Comparison of ENCODE assay signal across 15 cellular contexts in the genomic region with DNA sequence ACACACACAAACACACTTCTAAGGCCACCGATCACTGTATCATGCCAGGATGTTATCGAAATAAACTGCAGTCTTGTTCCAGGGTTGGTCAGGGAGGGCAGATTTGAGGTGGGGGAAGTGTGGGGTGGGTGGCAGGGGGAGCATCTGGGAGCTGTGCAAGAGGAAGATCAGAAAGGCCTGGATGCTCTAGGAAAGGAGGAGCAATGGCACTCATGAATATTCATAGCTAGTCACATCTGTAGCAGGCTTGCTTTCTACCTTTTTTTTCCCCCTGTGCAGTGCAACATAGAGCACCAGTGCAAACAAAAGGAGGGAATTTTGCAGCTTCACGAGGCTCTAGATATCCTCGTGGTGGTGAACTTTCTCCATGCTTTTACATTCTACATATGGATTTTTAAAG.
DNase-seq lines count a peak whose midpoint lies in the region; TF ChIP-seq lines count a peak whose summit lies in the region.
"Had no signal": no experiment of that assay in that cellular context is flagged by ENCODE, and none has a peak within 500 bp of the region (broad histone marks: within the 10 kb centered on the region; RNA-seq: fewer than 3 reads in every experiment).

No MANE protein-coding gene starts in this region.

- no TSS peak for BruUV-seq in A673 (replicated peaks; lab: Mats Ljungman, UMichigan)

- H3K18ac ChIP-seq in mesenchymal stem cell (ENCODE audit: low read depth in 1 of 2, low read length in 2 of 2): peak overlapping the region; percentile 10 to 73

- no peak overlapping the region for H2AK5ac ChIP-seq in mesenchymal stem cell (ENCODE audit: low read length, severe bottlenecking)

- peak overlapping the region; percentile 92 for H3K9ac ChIP-seq in mesenchymal stem cell (ENCODE audit: low read length)
- H3K9ac ChIP-seq: KMS-11 had no signal

- H3K36me3 Mint-ChIP-seq in activated T-helper 2 cell treated with anti-CD3 and anti-CD28 coated beads, Interferon-gamma antibody, Interleukin-2, Interleukin-4, amounts not matched to agents 10 μg/mL and 5 μg/mL and 100 μg/mL, durations not matched to agents 14 hours and 24 hours and 36 hours (ENCODE audit: low read depth): no peaks in the 10 kb centered on the region
- H3K36me3 Mint-ChIP-seq: naive thymus-derived CD8-positive, alpha-beta T cell had no signal

- CTCF ChIA-PET in A673 (lab: Charles Lee): no interaction called here

- H2BK12ac ChIP-seq in mesenchymal stem cell (ENCODE audit: low read length in 2 of 2): peak overlapping the region in 1 of 2 experiments; percentile 31

- H3K4me3 ChIP-seq in A673 (ENCODE audit: low read depth, low read length, poor library complexity, severe bottlenecking): no peak overlapping the region
- peak overlapping the region in 29 of 59 donors; percentile 3 to 48 (median 30) for H3K4me3 ChIP-seq in dorsolateral prefrontal cortex
- peak overlapping the region in 1 of 2 experiments; percentile 58 for H3K4me3 ChIP-seq in mesenchymal stem cell (ENCODE audit: insufficient read depth in 1 of 2, low read depth in 1 of 2, low read length in 2 of 2)
- H3K4me3 ChIP-seq: SJSA1 had no signal

- peaks cover 10% of the 10 kb centered on the region for H3K79me1 ChIP-seq in mesenchymal stem cell (replicated peaks; ENCODE audit: low read length, poor library complexity, severe bottlenecking)

- no peak overlapping the region for H3K4me3 Mint-ChIP-seq in activated T-helper 2 cell treated with anti-CD3 and anti-CD28 coated beads, Interferon-gamma antibody, Interleukin-2, Interleukin-4, amounts not matched to agents 10 μg/mL and 5 μg/mL and 100 μg/mL, durations not matched to agents 14 hours and 24 hours and 36 hours (ENCODE audit: low read depth)
- H3K4me3 Mint-ChIP-seq: naive thymus-derived CD8-positive, alpha-beta T cell had no signal

- H2BK15ac ChIP-seq in mesenchymal stem cell (ENCODE audit: low read depth, poor library complexity, severe bottlenecking): peak overlapping the region; percentile 80

- H3K4ac ChIP-seq in mesenchymal stem cell (ENCODE audit: low read depth in 1 of 2, low read length in 2 of 2): peak overlapping the region in 1 of 2 experiments; percentile 15

- no peak overlapping the region for H4K8ac ChIP-seq in mesenchymal stem cell (ENCODE audit: low read length)

- no peak overlapping the region for H3K4me2 ChIP-seq in mesenchymal stem cell (ENCODE audit: low read length, poor library complexity, severe bottlenecking)
- H3K4me2 ChIP-seq: KMS-11 had no signal

- H3K27me3 ChIP-seq in A673 (replicated peaks; ENCODE audit: insufficient read depth, low read depth, low read length, poor library complexity): no peaks in the 10 kb centered on the region
- no peaks in the 10 kb centered on the region for H3K27me3 ChIP-seq in dorsolateral prefrontal cortex
- H3K27me3 ChIP-seq in mesenchymal stem cell (ENCODE audit: control insufficient read depth in 1 of 2, insufficient read depth in 1 of 2, low read length in 2 of 2): no peaks in the 10 kb centered on the region
- H3K27me3 ChIP-seq: SJSA1 had no signal

- H3K4me1 Mint-ChIP-seq in activated T-helper 2 cell treated with anti-CD3 and anti-CD28 coated beads, Interferon-gamma antibody, Interleukin-2, Interleukin-4, amounts not matched to agents 10 μg/mL and 5 μg/mL and 100 μg/mL, durations not matched to agents 14 hours and 24 hours and 36 hours (ENCODE audit: low read depth): no peaks in the 10 kb centered on the region
- H3K4me1 Mint-ChIP-seq: naive thymus-derived CD8-positive, alpha-beta T cell had no signal

- WGBS in mesenchymal stem cell: 87% methylated on average over 2 of the region's 4 CpGs

- H3K14ac ChIP-seq in mesenchymal stem cell (ENCODE audit: low read length in 2 of 2): no peak overlapping the region

- POLR2A ChIA-PET in A673 (lab: Charles Lee; ENCODE audit: low non-redundant PET): no interaction called here

- H3K23ac ChIP-seq in mesenchymal stem cell (ENCODE audit: low read length in 2 of 2): peak overlapping the region in 1 of 2 experiments; percentile 80

- no peaks in the 10 kb centered on the region for H3K9me3 Mint-ChIP-seq in activated T-helper 2 cell treated with anti-CD3 and anti-CD28 coated beads, Interferon-gamma antibody, Interleukin-2, Interleukin-4, amounts not matched to agents 10 μg/mL and 5 μg/mL and 100 μg/mL, durations not matched to agents 14 hours and 24 hours and 36 hours

- no peaks in the 10 kb centered on the region for H3K27me3 Mint-ChIP-seq in activated T-helper 2 cell treated with anti-CD3 and anti-CD28 coated beads, Interferon-gamma antibody, Interleukin-2, Interleukin-4, amounts not matched to agents 10 μg/mL and 5 μg/mL and 100 μg/mL, durations not matched to agents 14 hours and 24 hours and 36 hours (ENCODE audit: low read depth)

- no peaks in the 10 kb centered on the region for H3K9me3 ChIP-seq in A673 (ENCODE audit: low read depth, low read length, poor library complexity, severe bottlenecking)
- no peaks in the 10 kb centered on the region for H3K9me3 ChIP-seq in mesenchymal stem cell (ENCODE audit: control insufficient read depth, low read length)
- H3K9me3 ChIP-seq: SJSA1 had no signal

- peaks cover 17% of the 10 kb centered on the region for H3K4me1 ChIP-seq in A673 (ENCODE audit: insufficient read depth, low read length, poor library complexity, severe bottlenecking)
- H3K4me1 ChIP-seq in mesenchymal stem cell (ENCODE audit: control insufficient read depth, insufficient read depth, low read depth, low read length): no peaks in the 10 kb centered on the region

- H3K36me3 ChIP-seq in A673 (ENCODE audit: insufficient read depth, low read length, poor library complexity, severe bottlenecking): no peaks in the 10 kb centered on the region
- peaks cover 0 to 29% of the 10 kb centered on the region in 2 experiments for H3K36me3 ChIP-seq in mesenchymal stem cell (ENCODE audit: control insufficient read depth in 1 of 2, insufficient read depth in 2 of 2, low read depth in 1 of 2, low read length in 2 of 2)
- H3K36me3 ChIP-seq: SJSA1 had no signal

- H3K27ac Mint-ChIP-seq in activated T-helper 2 cell treated with anti-CD3 and anti-CD28 coated beads, Interferon-gamma antibody, Interleukin-2, Interleukin-4, amounts not matched to agents 10 μg/mL and 5 μg/mL and 100 μg/mL, durations not matched to agents 14 hours and 24 hours and 36 hours: no peak overlapping the region
- H3K27ac Mint-ChIP-seq: naive thymus-derived CD8-positive, alpha-beta T cell had no signal

- no peak overlapping the region for H2BK120ac ChIP-seq in mesenchymal stem cell (ENCODE audit: low read depth, low read length)

- no peak for TF ChIP-seq CTCF in A673 (conservative IDR thresholded peaks at IDR 0.05; ENCODE audit: low read depth, low read length)
- TF ChIP-seq CTCF in dorsolateral prefrontal cortex (IDR thresholded peaks at IDR 0.05 in 54 of 56, conservative IDR thresholded peaks at IDR 0.05 in 2 of 56; ENCODE audit: low read depth in 1 of 56, partially characterized antibody in 56 of 56): no peak

- DNase-seq in A673 (ENCODE audit: low spot score): peak; percentile 14
- DNase-seq in NAMALWA (ENCODE audit: low spot score): peak; percentile 31
- DNase-seq in dorsolateral prefrontal cortex: no peak
- no peak for DNase-seq in mesenchymal stem cell
- DNase-seq in SHP77 (lab: John Stamatoyannopoulos, UW): no peak
- DNase-seq in activated T-helper 2 cell treated with anti-CD3 and anti-CD28 coated beads, Interferon-gamma antibody, Interleukin-2, Interleukin-4, amounts not matched to agents 10 μg/mL and 5 μg/mL and 100 μg/mL, durations not matched to agents 14 hours and 24 hours and 36 hours (ENCODE audit: low spot score): no peak
- DNase-seq in cortex of kidney (lab: John Stamatoyannopoulos, UW): no peak
- DNase-seq in NOMO-1 treated with dmso at 0.1 percent for 144 hours (lab: John Stamatoyannopoulos, UW; ENCODE audit: unreplicated experiment): no peak
- DNase-seq: ACHN; activated CD4-positive, alpha-beta T cell treated with anti-CD3 and anti-CD28 coated beads for 1 hour; activated gamma-delta T cell treated with Interleukin-2 at 50 U/mL for 16 hours; naive thymus-derived CD8-positive, alpha-beta T cell; stimulated activated CD4-positive, alpha-beta T cell treated with anti-CD3 and anti-CD28 coated beads, Interleukin-12 subunit alpha, Interleukin-12 subunit beta, amount 100 ng/mL, for 4 hours had no signal

- no peak overlapping the region for H2BK5ac ChIP-seq in mesenchymal stem cell (ENCODE audit: low read depth, low read length, poor library complexity, severe bottlenecking)

- no peak overlapping the region for H3K27ac ChIP-seq in A673 (ENCODE audit: low read depth, low read length, poor library complexity, severe bottlenecking)
- H3K27ac ChIP-seq in dorsolateral prefrontal cortex: peak overlapping the region in 47 of 59 donors; percentile 5 to 84 (median 63)
- H3K27ac ChIP-seq in mesenchymal stem cell (ENCODE audit: low read length, poor library complexity, severe bottlenecking): no peak overlapping the region
- H3K27ac ChIP-seq: KMS-11, SJSA1 had no signal

- intact Hi-C loops in A673 (cut with micrococcal nuclease; ENCODE audit: unreplicated experiment): no loop called here
- intact Hi-C loops in dorsolateral prefrontal cortex (cut with DNase I): loop anchor here in 1 of 2 donors (10.0 kb wide), 1 partner anchor 131 kb away; no protein-coding TSS in a partner anchor
- intact Hi-C loops in activated T-helper 2 cell treated with anti-CD3 and anti-CD28 coated beads, Interferon-gamma antibody, Interleukin-2, Interleukin-4, amounts not matched to agents 10 μg/mL and 5 μg/mL and 100 μg/mL, durations not matched to agents 14 hours and 24 hours and 36 hours (cut with micrococcal nuclease): no loop called here

- H2AFZ ChIP-seq in mesenchymal stem cell (ENCODE audit: low read depth, low read length): no peak overlapping the region

- no peak overlapping the region for H4K91ac ChIP-seq in mesenchymal stem cell (ENCODE audit: low read length)

Comparison
In these comparisons a context has a peak if more than half of its experiments do, and no peak if none do; other contexts are left out.
1. DNase-seq: peak in A673 (single experiment) and NAMALWA (single experiment); none in dorsolateral prefrontal cortex (0 of 10), mesenchymal stem cell (single experiment), SHP77 (0 of 2), activated T-helper 2 cell treated with anti-CD3 and anti-CD28 coated beads, Interferon-gamma antibody, Interleukin-2, Interleukin-4, amounts not matched to agents 10 μg/mL and 5 μg/mL and 100 μg/mL, durations not matched to agents 14 hours and 24 hours and 36 hours (single experiment), cortex of kidney (single experiment) and NOMO-1 treated with dmso at 0.1 percent for 144 hours (single experiment).
2. H3K27ac ChIP-seq: peak in dorsolateral prefrontal cortex (47 of 59); none in A673 (single experiment) and mesenchymal stem cell (single experiment).